In the genomic region with DNA sequence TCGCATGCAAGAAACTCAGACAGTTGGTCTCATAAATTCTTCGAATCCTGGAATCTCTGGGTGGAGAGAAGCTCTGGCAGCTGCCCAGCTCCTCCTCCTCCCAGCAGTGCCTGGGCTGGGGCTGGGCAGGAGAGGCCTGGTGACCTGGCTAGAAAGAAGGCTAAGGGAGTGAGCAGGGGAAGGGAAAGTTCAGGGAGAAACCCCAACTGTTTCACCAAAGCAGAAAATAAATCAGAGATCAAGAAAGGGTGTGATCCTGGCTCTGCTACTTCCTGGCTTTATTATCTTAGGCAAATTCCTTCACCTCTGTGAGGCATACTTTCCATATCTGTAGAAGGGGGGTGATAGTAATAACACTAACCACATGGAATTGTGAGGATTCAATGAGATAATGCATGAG, we compare ENCODE assay signal across 8 cellular contexts. TPM values are rescaled to one million over a fixed set of nuclear protein-coding genes. Genes with fewer than 3 reads are reported as not detected.
A peak's percentile ranks its signal among the peaks of the same experiment; 100 is the strongest.
DNase-seq lines count a peak whose midpoint lies in the region; ATAC-seq and TF ChIP-seq lines count a peak whose summit lies in the region.

No MANE protein-coding gene starts in this region.

- H3K4me3 ChIP-seq in Caco-2 (ENCODE audit: low read depth, low read length) (no peak overlapping the region), SK-N-SH (ENCODE audit: low read depth in 2 of 2, low read length in 1 of 2) (no peak overlapping the region), foreskin fibroblast (ENCODE audit: low read depth in 1 of 2, low read length in 2 of 2) (no peak overlapping the region), prostate gland (no peak overlapping the region)

- intact Hi-C loops in Caco-2 (cut with micrococcal nuclease; ENCODE audit: unreplicated experiment): no loop called here
- intact Hi-C loops in prostate gland (cut with DNase I): loop anchor here (5.0 kb wide), 1 partner anchor 135 kb away; a partner anchor contains a TSS

- TF ChIP-seq RAD21 in SK-N-SH (IDR thresholded peaks at IDR 0.05; ENCODE audit: low read length): no peak

- peak overlapping the region; percentile 65; the same call in 1 of the 2 replicates for H3K9ac ChIP-seq in SK-N-SH

- peak overlapping the region; percentile 19; the same call in 1 of the 2 replicates for H2AFZ ChIP-seq in SK-N-SH (ENCODE audit: low read depth)

- peak overlapping the region; percentile 61 for H3K4me2 ChIP-seq in SK-N-SH

- H3K9me2 ChIP-seq in SK-N-SH: no peaks in the 10 kb centered on the region

- H3K27me3 ChIP-seq in Caco-2 (replicated peaks; ENCODE audit: control insufficient read depth, insufficient read depth, low read length) (no peaks in the 10 kb centered on the region), SK-N-SH (ENCODE audit: insufficient read depth) (no peaks in the 10 kb centered on the region), prostate gland (replicated peaks; ENCODE audit: insufficient read depth) (peaks cover 1% of the 10 kb centered on the region)

- TF ChIP-seq EP300 in SK-N-SH (IDR thresholded peaks at IDR 0.05; ENCODE audit: borderline replicate concordance in 1 of 2, low read depth in 1 of 2, low read length in 1 of 2): no peak

- no peaks in the 10 kb centered on the region for H3K79me2 ChIP-seq in SK-N-SH (ENCODE audit: insufficient read depth)

- H3K27me3 Mint-ChIP-seq in Caco-2 (ENCODE audit: insufficient read depth, unreplicated experiment): no peaks in the 10 kb centered on the region
- H3K27me3 Mint-ChIP-seq in activated T-cell treated with anti-CD3 and anti-CD28 coated beads, Interleukin-2, amount 50 U/mL, for 24 hours: peaks cover 76% of the 10 kb centered on the region

- CTCF ChIA-PET in Caco-2 (lab: Charles Lee): interaction anchor here (1.0 kb wide), 2 partner anchors 33 to 48 kb away, joined by 3 read pairs; no protein-coding TSS in a partner anchor
- CTCF ChIA-PET in SK-N-SH (lab: Yijun Ruan, JAX): interaction anchor here (1.4 to 10.3 kb wide), 7 partner anchors 12 to 251 kb away, joined by 3 to 156 read pairs (median 73); a partner anchor contains a TSS

- H3K4me1 Mint-ChIP-seq in Caco-2 (ENCODE audit: low read depth, unreplicated experiment): peaks cover 20% of the 10 kb centered on the region
- H3K4me1 Mint-ChIP-seq in activated T-cell treated with anti-CD3 and anti-CD28 coated beads, Interleukin-2, amount 50 U/mL, for 24 hours (ENCODE audit: low read depth): peaks cover 22% of the 10 kb centered on the region

- peak overlapping the region; percentile 69 for H3K27ac Mint-ChIP-seq in Caco-2 (ENCODE audit: unreplicated experiment)
- H3K27ac Mint-ChIP-seq in activated T-cell treated with anti-CD3 and anti-CD28 coated beads, Interleukin-2, amount 50 U/mL, for 24 hours: no peak overlapping the region

- 30% methylated on average over 2 of the region's 2 CpGs for WGBS in SK-N-SH (ENCODE audit: low lambda C conversion rate)
- 18% methylated on average over 2 of the region's 2 CpGs for WGBS in prostate gland

- peaks cover 32% of the 10 kb centered on the region for H3F3A ChIP-seq in SK-N-SH (replicated peaks; ENCODE audit: insufficient read depth)

- no peaks in the 10 kb centered on the region for H3K9me3 Mint-ChIP-seq in Caco-2 (ENCODE audit: unreplicated experiment)
- H3K9me3 Mint-ChIP-seq in activated T-cell treated with anti-CD3 and anti-CD28 coated beads, Interleukin-2, amount 50 U/mL, for 24 hours: no peaks in the 10 kb centered on the region

- POLR2A ChIA-PET in Caco-2 (lab: Charles Lee): no interaction called here
- POLR2A ChIA-PET in SK-N-SH (lab: Yijun Ruan, JAX): no interaction called here

- TF ChIP-seq POLR2A in prostate gland (IDR thresholded peaks at IDR 0.05): no peak

- H3K4me3 Mint-ChIP-seq in Caco-2 (ENCODE audit: unreplicated experiment): peak overlapping the region; percentile 48
- H3K4me3 Mint-ChIP-seq in activated T-cell treated with anti-CD3 and anti-CD28 coated beads, Interleukin-2, amount 50 U/mL, for 24 hours: no peak overlapping the region

- H3K9me3 ChIP-seq in Caco-2 (no peaks in the 10 kb centered on the region), SK-N-SH (no peaks in the 10 kb centered on the region), prostate gland (no peaks in the 10 kb centered on the region)

- ATAC-seq in left lobe of liver: no peak

- peaks cover 23% of the 10 kb centered on the region for H3K4me1 ChIP-seq in Caco-2
- H3K4me1 ChIP-seq in SK-N-SH (ENCODE audit: control insufficient read depth in 1 of 2, insufficient read depth in 2 of 2, low read depth in 1 of 2, low read length in 1 of 2): peaks cover 38 to 39% of the 10 kb centered on the region in 2 experiments; a peak in 3 of 4 replicates
- no peaks in the 10 kb centered on the region for H3K4me1 ChIP-seq in prostate gland (replicated peaks)

- H3K36me3 ChIP-seq in Caco-2 (ENCODE audit: control insufficient read depth, insufficient read depth, low read length) (no peaks in the 10 kb centered on the region), SK-N-SH (replicated peaks in 1 of 2; ENCODE audit: control insufficient read depth in 1 of 2, insufficient read depth in 2 of 2, low read length in 1 of 2) (no peaks in the 10 kb centered on the region), prostate gland (no peaks in the 10 kb centered on the region)

- no TSS peak for BruUV-seq in Caco-2 (replicated peaks; lab: Mats Ljungman, UMichigan)

- no peak for TF ChIP-seq CTCF in Caco-2 (IDR thresholded peaks at IDR 0.05; ENCODE audit: insufficient read depth in 1 of 2, low read depth in 1 of 2, low read length in 1 of 2, severe bottlenecking in 1 of 2, unreplicated experiment in 1 of 2)
- TF ChIP-seq CTCF in SK-N-SH (IDR thresholded peaks at IDR 0.05): no peak
- no peak for TF ChIP-seq CTCF in foreskin fibroblast (IDR thresholded peaks at IDR 0.05; ENCODE audit: low read depth, low read length)
- no peak for TF ChIP-seq CTCF in prostate gland (IDR thresholded peaks at IDR 0.05)

- H3K27ac ChIP-seq in SK-N-SH (ENCODE audit: low read depth in 2 of 2, low read length in 1 of 2) (peak overlapping the region; percentile 71 to 94; a peak in 3 of 4 replicates), prostate gland (peak overlapping the region; percentile 49 to 85), caudate nucleus (ENCODE audit: low read depth, low read length) (no peak overlapping the region)

- H4K20me1 ChIP-seq in SK-N-SH (ENCODE audit: insufficient read depth): no peaks in the 10 kb centered on the region

- H3K36me3 Mint-ChIP-seq in Caco-2 (ENCODE audit: insufficient read depth, unreplicated experiment): peaks cover 11% of the 10 kb centered on the region
- no peaks in the 10 kb centered on the region for H3K36me3 Mint-ChIP-seq in activated T-cell treated with anti-CD3 and anti-CD28 coated beads, Interleukin-2, amount 50 U/mL, for 24 hours (ENCODE audit: low read depth)

- DNase-seq in Caco-2: peak in 1 of 2 experiments; percentile 20
- DNase-seq in SK-N-SH: no peak
- DNase-seq in foreskin fibroblast: peak; percentile 77 to 85
- DNase-seq in prostate gland (ENCODE audit: low spot score): no peak
- no peak for DNase-seq in left lobe of liver (ENCODE audit: low spot score)
- DNase-seq in activated T-cell treated with anti-CD3 and anti-CD28 coated beads, Interleukin-2, amount 50 U/mL, for 48 hours: no peak
- no peak for DNase-seq in activated T-cell treated with anti-CD3 and anti-CD28 coated beads, Interleukin-2, amount 50 U/mL, for 24 hours
- DNase-seq in caudate nucleus (lab: John Stamatoyannopoulos, UW): no peak

TF ChIP-seq in SK-N-SH, 30 proteins besides CTCF, POLR2A, EP300 and RAD21 (continues in another document):
- TF ChIP-seq, protein P1, sequence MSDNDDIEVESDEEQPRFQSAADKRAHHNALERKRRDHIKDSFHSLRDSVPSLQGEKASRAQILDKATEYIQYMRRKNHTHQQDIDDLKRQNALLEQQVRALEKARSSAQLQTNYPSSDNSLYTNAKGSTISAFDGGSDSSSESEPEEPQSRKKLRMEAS (IDR thresholded peaks at IDR 0.05; ENCODE audit: low read depth): peak; percentile 22; the same call in 1 of the 2 replicates
- TF ChIP-seq, protein P2, sequence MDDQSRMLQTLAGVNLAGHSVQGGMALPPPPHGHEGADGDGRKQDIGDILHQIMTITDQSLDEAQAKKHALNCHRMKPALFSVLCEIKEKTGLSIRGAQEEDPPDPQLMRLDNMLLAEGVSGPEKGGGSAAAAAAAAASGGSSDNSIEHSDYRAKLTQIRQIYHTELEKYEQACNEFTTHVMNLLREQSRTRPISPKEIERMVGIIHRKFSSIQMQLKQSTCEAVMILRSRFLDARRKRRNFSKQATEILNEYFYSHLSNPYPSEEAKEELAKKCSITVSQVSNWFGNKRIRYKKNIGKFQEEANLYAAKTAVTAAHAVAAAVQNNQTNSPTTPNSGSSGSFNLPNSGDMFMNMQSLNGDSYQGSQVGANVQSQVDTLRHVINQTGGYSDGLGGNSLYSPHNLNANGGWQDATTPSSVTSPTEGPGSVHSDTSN (IDR thresholded peaks at IDR 0.05): no peak; the same call in 1 of the 2 replicates
- TF ChIP-seq TEAD4 (IDR thresholded peaks at IDR 0.05; ENCODE audit: borderline replicate concordance, insufficient read depth): 0 out of 2 replicates have a peak, but pooled peaks have one; percentile 27
- peak; percentile 60; the same call in 1 of the 2 replicates for TF ChIP-seq RXRA (IDR thresholded peaks at IDR 0.05; ENCODE audit: borderline replicate concordance, low read depth)
- no peak for TF ChIP-seq FOXJ3 (CRISPR knock-in tag; IDR thresholded peaks at IDR 0.05)
- peak; percentile 61 for TF ChIP-seq NFIC (IDR thresholded peaks at IDR 0.05; ENCODE audit: borderline replicate concordance)
- TF ChIP-seq GABPA (IDR thresholded peaks at IDR 0.05; ENCODE audit: low read depth): no peak

RNA-seq across cellular contexts. Expression of a gene that starts 8.8 kb away (rescaled TPM):
- 0.44 and 0.50 TPM in 2 replicates for total RNA-seq in Caco-2 (2022)
- polyA plus RNA-seq in SK-N-SH (2012; rRNA removed): 9.0 and 10.4 TPM in 2 replicates
- 3.0 and 3.8 TPM in 2 replicates for polyA plus RNA-seq in SK-N-SH (2012; cell fraction: cytosol; rRNA removed)
- polyA plus RNA-seq in SK-N-SH (2012; cell fraction: nucleus; rRNA removed): 38.2 and 47.3 TPM in 2 replicates
- 10 to 100 TPM; 45.3 to 89.4 TPM for total RNA-seq in prostate gland
- 1.9 TPM for total RNA-seq in left lobe of liver

RNA-seq across cellular contexts. Expression of a gene that starts 51.5 kb away (rescaled TPM):
- 1.4 and 2.2 TPM in 2 replicates for total RNA-seq in Caco-2 (2022)
- polyA plus RNA-seq in SK-N-SH (2012; rRNA removed): 10.6 and 13.0 TPM in 2 replicates
- 4.3 and 8.4 TPM in 2 replicates for polyA plus RNA-seq in SK-N-SH (2012; cell fraction: cytosol; rRNA removed)
- polyA plus RNA-seq in SK-N-SH (2012; cell fraction: nucleus; rRNA removed): 41.8 and 66.9 TPM in 2 replicates
- 10 to 100 TPM in 1 of 2 donors, 1 to 10 TPM in 1; 3.0 to 10.2 TPM for total RNA-seq in prostate gland
- total RNA-seq in left lobe of liver: not detected

Comparison
In these comparisons a context has a peak if more than half of its experiments do, and no peak if none do; other contexts are left out.
1. DNase-seq: peak in foreskin fibroblast (2 of 2); none in SK-N-SH (single experiment), prostate gland (single experiment), left lobe of liver (single experiment), activated T-cell treated with anti-CD3 and anti-CD28 coated beads, Interleukin-2, amount 50 U/mL, for 48 hours (0 of 2), activated T-cell treated with anti-CD3 and anti-CD28 coated beads, Interleukin-2, amount 50 U/mL, for 24 hours (single experiment) and caudate nucleus (0 of 61).
2. RNA of a gene that starts 8.8 kb away (total RNA-seq): 45.3 to 89.4 TPM in prostate gland; 1.9 TPM in left lobe of liver (single experiment) and 0.44 to 0.50 TPM in Caco-2; every median in the first group is over 10 times any median in the second.